ENCODE assay signal across 8 cellular contexts in genomic region chrX:70434352-70434866, GRCh38. TPM values are rescaled to one million over a fixed set of nuclear protein-coding genes. Genes with fewer than 3 reads are reported as not detected.
DNase-seq lines count a peak whose midpoint lies in the region; ATAC-seq and TF ChIP-seq lines count a peak whose summit lies in the region.

No MANE protein-coding gene starts in this region.

- peaks cover 14% of the 10 kb centered on the region for H3K4me1 Mint-ChIP-seq in activated B cell treated with CpG ODN at 0.5 μM for 24 hours
- peaks cover 11% of the 10 kb centered on the region for H3K4me1 Mint-ChIP-seq in chondrocyte (ENCODE audit: low read depth)

- peak overlapping the region; percentile 89 for H3K4me3 Mint-ChIP-seq in activated B cell treated with CpG ODN at 0.5 μM for 24 hours
- H3K4me3 Mint-ChIP-seq in chondrocyte (ENCODE audit: unreplicated experiment) = peak overlapping the region; percentile 82

- CTCF ChIA-PET in activated B cell treated with CpG ODN at 0.5 μM for 24 hours (lab: Charles Lee) = interaction anchor here (0.6 to 1.4 kb wide), 4 partner anchors 17 to 301 kb away, joined by 3 to 7 read pairs (median 3); partner anchors contain the start of gene IGBP1

- DNase-seq in NCI-H2196 treated with DMSO at 0.1 percent for 48 hours (lab: John Stamatoyannopoulos, UW; ENCODE audit: unreplicated experiment) = peak; percentile 83
- DNase-seq in activated B cell treated with CpG ODN at 0.5 μM for 24 hours = peak; percentile 31
- DNase-seq in chondrocyte (ENCODE audit: low spot score) = no peak
- DNase-seq in kidney epithelial cell (ENCODE audit: low read depth) = peak; percentile 35
- peak; percentile 57 for DNase-seq in stimulated activated CD4-positive, alpha-beta T cell treated with anti-CD3 and anti-CD28 coated beads, Interleukin-12 subunit alpha, Interleukin-12 subunit beta, amount 100 ng/mL, for 4 hours

- H3K4me3 ChIP-seq in ACC112 (ENCODE audit: low read depth, low read length) = peak overlapping the region; percentile 92
- H3K4me3 ChIP-seq in kidney epithelial cell (ENCODE audit: low read depth, low read length) = peak overlapping the region; percentile 55

- H3K27me3 ChIP-seq in ACC112 (ENCODE audit: insufficient read depth, low read length) (no peaks in the 10 kb centered on the region), kidney epithelial cell (ENCODE audit: control insufficient read depth, insufficient read depth, low read length) (no peaks in the 10 kb centered on the region)

- peak overlapping the region; percentile 87 for H3K27ac Mint-ChIP-seq in activated B cell treated with CpG ODN at 0.5 μM for 24 hours
- peak overlapping the region; percentile 88 for H3K27ac Mint-ChIP-seq in chondrocyte (ENCODE audit: unreplicated experiment)

- H3K36me3 ChIP-seq in ACC112 (ENCODE audit: insufficient read depth, low read length) (no peaks in the 10 kb centered on the region), kidney epithelial cell (ENCODE audit: control insufficient read depth, insufficient read depth, low read length) (no peaks in the 10 kb centered on the region)

- ATAC-seq in GM18907 (IDR thresholded peaks at IDR 0.05; ENCODE audit: unreplicated experiment) (peak; percentile 57), HG03108 (IDR thresholded peaks at IDR 0.05; ENCODE audit: unreplicated experiment) (peak; percentile 62), activated B cell treated with CpG ODN at 0.5 μM for 24 hours (ENCODE audit: low read depth) (peak; percentile 72)

- H3K9me3 Mint-ChIP-seq in activated B cell treated with CpG ODN at 0.5 μM for 24 hours = no peaks in the 10 kb centered on the region
- H3K9me3 Mint-ChIP-seq in chondrocyte (ENCODE audit: low read depth) = peaks cover 2% of the 10 kb centered on the region

- POLR2A ChIA-PET in activated B cell treated with CpG ODN at 0.5 μM for 24 hours (lab: Charles Lee) = interaction anchor here (0.7 to 2.4 kb wide), 3 partner anchors 17 to 301 kb away, joined by 3 to 14 read pairs (median 13); partner anchors contain the start of gene IGBP1

- peak overlapping the region; percentile 100 for H2AFZ ChIP-seq in ACC112 (ENCODE audit: low read length, unreplicated experiment)

- intact Hi-C loops in activated B cell treated with CpG ODN at 0.5 μM for 24 hours (cut with micrococcal nuclease) = loop anchor here (1.0 to 10.0 kb wide), 7 partner anchors 10 to 896 kb away; partner anchors contain the start of genes DLG3, IGBP1 and KIF4A

- H3K27ac ChIP-seq in ACC112 (ENCODE audit: low read depth, low read length) = peak overlapping the region; percentile 39

- H3K4me1 ChIP-seq in ACC112 (ENCODE audit: control insufficient read depth, insufficient read depth, low read length, unreplicated experiment) = peaks cover 30% of the 10 kb centered on the region

- H3K27me3 Mint-ChIP-seq in activated B cell treated with CpG ODN at 0.5 μM for 24 hours (no peaks in the 10 kb centered on the region), chondrocyte (ENCODE audit: low read depth) (no peaks in the 10 kb centered on the region)

- H3K79me2 ChIP-seq in ACC112 (ENCODE audit: control insufficient read depth, insufficient read depth, low read length, unreplicated experiment) = no peaks in the 10 kb centered on the region

- peaks cover 3% of the 10 kb centered on the region for H3K36me3 Mint-ChIP-seq in activated B cell treated with CpG ODN at 0.5 μM for 24 hours (ENCODE audit: low read depth)
- H3K36me3 Mint-ChIP-seq in chondrocyte (ENCODE audit: low read depth) = no peaks in the 10 kb centered on the region

- TF ChIP-seq CTCF in activated B cell treated with CpG ODN at 0.5 μM for 24 hours (IDR thresholded peaks at IDR 0.05) (no peak), chondrocyte (IDR thresholded peaks at IDR 0.05) (no peak), kidney epithelial cell (IDR thresholded peaks at IDR 0.05; ENCODE audit: insufficient read depth, low read length, poor library complexity, severe bottlenecking) (no peak)

RNA-seq across cellular contexts. Expression of gene DLG3, which starts 10.2 kb away (rescaled TPM):
- total RNA-seq in activated B cell treated with CpG ODN at 0.5 μM for 24 hours (2.4 and 3.5 TPM in 2 replicates), chondrocyte (9.9 to 13.1 TPM (median 11.5 TPM) in 3 replicates), kidney epithelial cell (35.5 and 37.6 TPM in 2 replicates)

RNA-seq across cellular contexts. Expression of gene GDPD2, which starts 11.3 kb away (rescaled TPM):
- total RNA-seq in activated B cell treated with CpG ODN at 0.5 μM for 24 hours (not detected in 2 replicates), chondrocyte (not detected in 3 replicates), kidney epithelial cell (0.07 TPM in 1 of 2 replicates, not detected in the other)
